Comparison of ENCODE assay signal across 10 cellular contexts in genomic region chr9:129932303-129933151, GRCh38.
A peak's percentile ranks its signal among the peaks of the same experiment; 100 is the strongest.
DNase-seq lines count a peak whose midpoint lies in the region; TF ChIP-seq lines count a peak whose summit lies in the region.
"Had no signal": no experiment of that assay in that cellular context is flagged by ENCODE, and none has a peak within 500 bp of the region (broad histone marks: within the 10 kb centered on the region; RNA-seq: fewer than 3 reads in every experiment).

No MANE protein-coding gene starts in this region.

- no TSS peak for BruUV-seq in Caco-2 (replicated peaks; lab: Mats Ljungman, UMichigan)

- DNase-seq in DMS 273 (lab: John Stamatoyannopoulos, UW; ENCODE audit: unreplicated experiment) (peak; percentile 66), NCI-H69 (lab: John Stamatoyannopoulos, UW) (peak; percentile 59), osteocyte (ENCODE audit: extremely low spot score, unreplicated experiment) (no peak), LoVo (ENCODE audit: low spot score) (no peak), Karpas-422 (no peak), Caco-2 (no peak), NCI-H526 (lab: John Stamatoyannopoulos, UW) (no peak)
- no peak for DNase-seq in effector memory CD4-positive, alpha-beta T cell

- H2AFZ ChIP-seq in Karpas-422 (ENCODE audit: low read length), result no peak overlapping the region

- H3K27ac Mint-ChIP-seq in osteocyte (ENCODE audit: unreplicated experiment) (peak overlapping the region; percentile 89), Caco-2 (ENCODE audit: unreplicated experiment) (no peak overlapping the region)

- intact Hi-C loops in Caco-2 (cut with micrococcal nuclease; ENCODE audit: unreplicated experiment), result no loop called here

- peak overlapping the region; percentile 38 for H3K27ac ChIP-seq in effector memory CD4-positive, alpha-beta T cell (ENCODE audit: insufficient read depth, low read length, poor library complexity, severe bottlenecking)
- no peak overlapping the region for H3K27ac ChIP-seq in Karpas-422 (ENCODE audit: low read length)
- H3K27ac ChIP-seq: VCaP had no signal

- no peak overlapping the region for H3K4me2 ChIP-seq in Karpas-422 (ENCODE audit: low read depth, low read length, poor library complexity, severe bottlenecking)

- H3K9me3 Mint-ChIP-seq in osteocyte (ENCODE audit: unreplicated experiment) (no peaks in the 10 kb centered on the region), Caco-2 (ENCODE audit: unreplicated experiment) (no peaks in the 10 kb centered on the region)
- H3K9me3 Mint-ChIP-seq: neural crest cell had no signal

- peaks cover 3% of the 10 kb centered on the region for H3K36me3 Mint-ChIP-seq in osteocyte (ENCODE audit: unreplicated experiment)
- no peaks in the 10 kb centered on the region for H3K36me3 Mint-ChIP-seq in Caco-2 (ENCODE audit: insufficient read depth, unreplicated experiment)

- peaks cover 23% of the 10 kb centered on the region for H3K4me1 ChIP-seq in effector memory CD4-positive, alpha-beta T cell (ENCODE audit: control insufficient read depth, insufficient read depth, low read length, poor library complexity, severe bottlenecking)
- H3K4me1 ChIP-seq in Karpas-422 (ENCODE audit: low read length) (peaks cover 17% of the 10 kb centered on the region), Caco-2 (no peaks in the 10 kb centered on the region)

- no peaks in the 10 kb centered on the region for H3K27me3 Mint-ChIP-seq in osteocyte (ENCODE audit: unreplicated experiment)
- H3K27me3 Mint-ChIP-seq in Caco-2 (ENCODE audit: insufficient read depth, unreplicated experiment), result no peaks in the 10 kb centered on the region

- POLR2A ChIA-PET in Caco-2 (lab: Charles Lee), result no interaction called here

- no peaks in the 10 kb centered on the region for H3K27me3 ChIP-seq in effector memory CD4-positive, alpha-beta T cell (replicated peaks; ENCODE audit: control insufficient read depth, insufficient read depth, low read length, poor library complexity, severe bottlenecking)
- H3K27me3 ChIP-seq in Karpas-422 (ENCODE audit: low read length) (no peaks in the 10 kb centered on the region), Caco-2 (replicated peaks; ENCODE audit: control insufficient read depth, insufficient read depth, low read length) (no peaks in the 10 kb centered on the region)

- CTCF ChIA-PET in Caco-2 (lab: Charles Lee), result no interaction called here

- peaks cover 9% of the 10 kb centered on the region for H3K36me3 ChIP-seq in effector memory CD4-positive, alpha-beta T cell (ENCODE audit: control insufficient read depth, insufficient read depth, low read length)
- H3K36me3 ChIP-seq in Karpas-422 (ENCODE audit: insufficient read depth, low read length), result peaks cover 14% of the 10 kb centered on the region; the same call in 1 of the 2 replicates
- no peaks in the 10 kb centered on the region for H3K36me3 ChIP-seq in Caco-2 (ENCODE audit: control insufficient read depth, insufficient read depth, low read length)

- peaks cover 55% of the 10 kb centered on the region for H3K79me2 ChIP-seq in Karpas-422 (ENCODE audit: low read length)

- no peaks in the 10 kb centered on the region for H3K9me3 ChIP-seq in effector memory CD4-positive, alpha-beta T cell (ENCODE audit: control insufficient read depth, low read length)
- H3K9me3 ChIP-seq in Karpas-422 (ENCODE audit: low read length) (no peaks in the 10 kb centered on the region), Caco-2 (no peaks in the 10 kb centered on the region)

- no peak overlapping the region for H3K9ac ChIP-seq in Karpas-422 (ENCODE audit: low read length)

- H3K9me2 ChIP-seq in Karpas-422 (replicated peaks; ENCODE audit: insufficient read depth, low read length), result no peaks in the 10 kb centered on the region

- H3K4me1 Mint-ChIP-seq in osteocyte (ENCODE audit: unreplicated experiment) (peaks cover 40% of the 10 kb centered on the region), Caco-2 (ENCODE audit: low read depth, unreplicated experiment) (peaks cover 8% of the 10 kb centered on the region)

- TF ChIP-seq CTCF in osteocyte (IDR thresholded peaks at IDR 0.05) (no peak), Caco-2 (IDR thresholded peaks at IDR 0.05; ENCODE audit: insufficient read depth in 1 of 2, low read depth in 1 of 2, low read length in 1 of 2, severe bottlenecking in 1 of 2, unreplicated experiment in 1 of 2) (no peak)

- H3K4me3 ChIP-seq in effector memory CD4-positive, alpha-beta T cell (ENCODE audit: insufficient read depth, low read depth, low read length, poor library complexity, severe bottlenecking), result no peak overlapping the region
- H3K4me3 ChIP-seq in Karpas-422 (ENCODE audit: low read length) (no peak overlapping the region), Caco-2 (ENCODE audit: low read depth, low read length) (no peak overlapping the region)

- H3K4me3 Mint-ChIP-seq in osteocyte (ENCODE audit: unreplicated experiment) (peak overlapping the region; percentile 38), Caco-2 (ENCODE audit: unreplicated experiment) (no peak overlapping the region)
- H3K4me3 Mint-ChIP-seq: neural crest cell had no signal

- no peaks in the 10 kb centered on the region for H4K20me1 ChIP-seq in Karpas-422 (ENCODE audit: insufficient read depth, low read depth, low read length)

Comparison
In these comparisons a context has a peak if more than half of its experiments do, and no peak if none do; other contexts are left out.
1. DNase-seq: peak in DMS 273 (single experiment) and NCI-H69 (single experiment); none in effector memory CD4-positive, alpha-beta T cell (0 of 3), osteocyte (single experiment), LoVo (single experiment), Karpas-422 (single experiment), Caco-2 (0 of 2) and NCI-H526 (0 of 2).